7 cellular contexts compared by ENCODE assay signal in the genomic region with DNA sequence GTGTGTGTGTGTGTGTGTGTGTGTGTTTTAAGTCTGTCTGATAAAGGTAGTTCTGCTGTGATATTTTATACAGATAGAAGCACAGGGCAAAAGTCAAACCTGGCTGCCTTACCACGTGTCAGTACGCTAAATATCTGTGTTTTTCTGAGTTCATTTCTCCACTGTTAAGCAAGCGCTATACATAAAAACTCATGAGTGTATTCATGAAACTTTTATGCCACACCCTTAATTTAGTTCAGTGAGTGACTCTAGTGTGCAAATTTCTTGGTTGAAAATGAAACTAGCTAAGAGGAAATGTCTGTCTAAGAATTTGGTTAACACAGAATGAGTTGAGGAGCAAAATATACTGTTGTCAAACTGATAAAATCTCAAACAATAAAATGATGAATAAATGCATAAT. TPM values are rescaled to one million over a fixed set of nuclear protein-coding genes. Genes with fewer than 3 reads are reported as not detected.
DNase-seq lines count a peak whose midpoint lies in the region; ATAC-seq, FAIRE-seq and TF ChIP-seq lines count a peak whose summit lies in the region.

No MANE protein-coding gene starts in this region.

- FAIRE-seq in small intestine (lab: Jason Lieb, UNC) = peak; percentile 78

- no peak overlapping the region for H2AFZ ChIP-seq in OCI-LY3 (ENCODE audit: low read depth, low read length)

- no peak for TF ChIP-seq CTCF in OCI-LY3 (IDR thresholded peaks at IDR 0.05; ENCODE audit: low read depth, low read length)
- TF ChIP-seq CTCF in MCF 10A (IDR thresholded peaks at IDR 0.05; ENCODE audit: unreplicated experiment) = no peak

- no peaks in the 10 kb centered on the region for H3K27me3 Mint-ChIP-seq in MCF 10A (ENCODE audit: insufficient read depth, unreplicated experiment)

- no peak overlapping the region for H3K27ac Mint-ChIP-seq in MCF 10A (ENCODE audit: low read depth, unreplicated experiment)

- H3K4me1 Mint-ChIP-seq in MCF 10A (ENCODE audit: insufficient read depth, unreplicated experiment) = peaks cover 5% of the 10 kb centered on the region

- intact Hi-C loops in MCF 10A (cut with micrococcal nuclease) = no loop called here

- H3K27ac ChIP-seq in OCI-LY3 (ENCODE audit: low read length) = no peak overlapping the region
- peak overlapping the region in 1 of 2 donors; percentile 66 for H3K27ac ChIP-seq in small intestine (ENCODE audit: low read depth in 1 of 2, low read length in 1 of 2)

- BruUV-seq in MCF 10A (replicated peaks; lab: Mats Ljungman, UMichigan) = no TSS peak

- no peaks in the 10 kb centered on the region for H3K9me3 Mint-ChIP-seq in MCF 10A (ENCODE audit: unreplicated experiment)

- no peaks in the 10 kb centered on the region for H3K36me3 Mint-ChIP-seq in MCF 10A (ENCODE audit: insufficient read depth, unreplicated experiment)

- ATAC-seq in HG02852 (IDR thresholded peaks at IDR 0.05; ENCODE audit: unreplicated experiment) = peak; percentile 96

- peaks cover 10% of the 10 kb centered on the region; the same call in 1 of the 2 replicates for H4K20me1 ChIP-seq in OCI-LY3 (ENCODE audit: insufficient read depth, low read length)

- H3K4me2 ChIP-seq in OCI-LY3 (ENCODE audit: low read length) = peak overlapping the region; percentile 57

- POLR2A ChIA-PET in MCF 10A (lab: Yijun Ruan, JAX) = interaction anchor here (0.7 to 2.0 kb wide), 3 partner anchors 26 to 406 kb away, joined by 3 to 10 read pairs (median 4); no protein-coding TSS in a partner anchor

- no peaks in the 10 kb centered on the region for H3K79me2 ChIP-seq in OCI-LY3 (ENCODE audit: low read length)

- H3K4me3 Mint-ChIP-seq in MCF 10A (ENCODE audit: unreplicated experiment) = no peak overlapping the region

- H3K4me1 ChIP-seq in OCI-LY3 (ENCODE audit: low read length) = peaks cover 13% of the 10 kb centered on the region
- H3K4me1 ChIP-seq in small intestine (ENCODE audit: control insufficient read depth in 2 of 2, insufficient read depth in 1 of 2, low read depth in 1 of 2, low read length in 1 of 2) = peaks cover 5 to 8% of the 10 kb centered on the region in 2 donors

- CTCF ChIA-PET in MCF 10A (lab: Yijun Ruan, JAX) = interaction anchor here (0.7 to 1.0 kb wide), 3 partner anchors 13 to 866 kb away, joined by 3 to 4 read pairs (median 3); no protein-coding TSS in a partner anchor

- WGBS in small intestine, 3 donors = 6 to 33% (median 26%) methylated on average over 3 of the region's 3 CpGs

- no peak overlapping the region for H3K9ac ChIP-seq in OCI-LY3 (ENCODE audit: low read length)

- H3K36me3 ChIP-seq in OCI-LY3 (replicated peaks; ENCODE audit: low read depth, low read length) (peaks cover 10% of the 10 kb centered on the region), small intestine (ENCODE audit: control insufficient read depth in 2 of 2, insufficient read depth in 2 of 2, low read length in 2 of 2) (peaks cover 2% of the 10 kb centered on the region in 2 donors)

- H3K9me3 ChIP-seq in OCI-LY3 (ENCODE audit: insufficient read depth, low read length) (no peaks in the 10 kb centered on the region), small intestine (ENCODE audit: control insufficient read depth, low read depth) (no peaks in the 10 kb centered on the region)

- H3K4me3 ChIP-seq in OCI-LY3 (ENCODE audit: low read length) = peak overlapping the region; percentile 15; the same call in 1 of the 2 replicates
- H3K4me3 ChIP-seq in small intestine (ENCODE audit: low read depth in 1 of 2, low read length in 2 of 2) = no peak overlapping the region

- DNase-seq in GM19238 (ENCODE audit: insufficient read length, low spot score) = peak; percentile 42
- peak; percentile 80 for DNase-seq in small intestine
- no peak for DNase-seq in MCF 10A (ENCODE audit: unreplicated experiment)
- DNase-seq in midbrain (lab: John Stamatoyannopoulos, UW) = no peak
- DNase-seq in NCI-H1930 (lab: John Stamatoyannopoulos, UW) = no peak

- peaks cover 44% of the 10 kb centered on the region for H3K27me3 ChIP-seq in OCI-LY3 (ENCODE audit: low read depth, low read length)
- H3K27me3 ChIP-seq in small intestine (ENCODE audit: control insufficient read depth in 2 of 2, insufficient read depth in 2 of 2, low read length in 2 of 2) = no peaks in the 10 kb centered on the region

RNA-seq across cellular contexts. Expression of gene CASP10, which starts 11.2 kb away (rescaled TPM):
- 10 to 100 TPM; 11.6 to 21.7 (median 17.9) TPM for polyA plus RNA-seq in small intestine
- total RNA-seq in MCF 10A (2022) = 0.19 and 0.27 TPM in 2 replicates

Comparison
In these comparisons a context has a peak if more than half of its experiments do, and no peak if none do; other contexts are left out.
1. DNase-seq: peak in GM19238 (single experiment) and small intestine (single experiment); none in MCF 10A (single experiment), midbrain (single experiment) and NCI-H1930 (0 of 2).